In genomic region chr6:34696739-34697543, GRCh38 we compare ENCODE assay signal across 1 cellular context.
A peak's percentile ranks its signal among the peaks of the same experiment; 100 is the strongest.
TF ChIP-seq lines count a peak whose summit lies in the region.

Gene ILRUN (minus strand): TSS chr6:34696767. CDS start chr6:34696603, 164 bp downstream.

TF ChIP-seq in HepG2, 621 proteins besides CTCF, POLR2A, EP300 and RAD21 (continued from another document):
- TF ChIP-seq ASH2L (IDR thresholded peaks at IDR 0.05; ENCODE audit: insufficient read length, low read depth, low read length) (peak; percentile 61), SIX4 (CRISPR knock-in tag; IDR thresholded peaks at IDR 0.05) (no peak), E2F2 (CRISPR knock-in tag; IDR thresholded peaks at IDR 0.05; ENCODE audit: borderline replicate concordance) (no peak), THAP11 (CRISPR knock-in tag; IDR thresholded peaks at IDR 0.05) (peak; percentile 83), ZNF367 (CRISPR knock-in tag; IDR thresholded peaks at IDR 0.05; ENCODE audit: borderline replicate concordance) (no peak; the same call in 1 of the 2 replicates), ZNF737 (CRISPR knock-in tag; IDR thresholded peaks at IDR 0.05; ENCODE audit: borderline replicate concordance) (no peak), RFX3 (CRISPR knock-in tag; IDR thresholded peaks at IDR 0.05) (no peak), PBX3 (CRISPR knock-in tag; IDR thresholded peaks at IDR 0.05; ENCODE audit: borderline replicate concordance) (no peak), GPN1 (CRISPR knock-in tag; IDR thresholded peaks at IDR 0.05; ENCODE audit: borderline replicate concordance) (no peak), NR2F2 (IDR thresholded peaks at IDR 0.05; ENCODE audit: borderline replicate concordance, low read depth) (peak; percentile 30; the same call in 1 of the 2 replicates), ZNF10 (CRISPR knock-in tag; IDR thresholded peaks at IDR 0.05; ENCODE audit: borderline replicate concordance, low read depth) (no peak), ZNF607 (CRISPR knock-in tag; IDR thresholded peaks at IDR 0.05; ENCODE audit: borderline replicate concordance) (peak; percentile 76), ARID2 (CRISPR knock-in tag; IDR thresholded peaks at IDR 0.05; ENCODE audit: borderline replicate concordance) (no peak), NFYB (CRISPR knock-in tag; IDR thresholded peaks at IDR 0.05) (no peak), PAXIP1 (CRISPR knock-in tag; conservative IDR thresholded peaks at IDR 0.05) (peak; percentile 62), YEATS2 (CRISPR knock-in tag; IDR thresholded peaks at IDR 0.05; ENCODE audit: borderline replicate concordance) (peak; percentile 78; the same call in 1 of the 2 replicates), ZMAT3 (CRISPR knock-in tag; conservative IDR thresholded peaks at IDR 0.05) (no peak), ZNF557 (CRISPR knock-in tag; IDR thresholded peaks at IDR 0.05) (no peak), NRL (CRISPR knock-in tag; IDR thresholded peaks at IDR 0.05; ENCODE audit: borderline replicate concordance) (no peak), KAT7 (CRISPR knock-in tag; IDR thresholded peaks at IDR 0.05; ENCODE audit: borderline replicate concordance) (peak; percentile 49; the same call in 1 of the 2 replicates), SMAD3 (CRISPR knock-in tag; IDR thresholded peaks at IDR 0.05) (peak; percentile 83), MEF2D (CRISPR knock-in tag; IDR thresholded peaks at IDR 0.05) (no peak), ZNF264 (CRISPR knock-in tag; IDR thresholded peaks at IDR 0.05) (no peak; the same call in 1 of the 2 replicates), GLI4 (CRISPR knock-in tag; IDR thresholded peaks at IDR 0.05; ENCODE audit: borderline replicate concordance) (no peak), HNRNPK (IDR thresholded peaks at IDR 0.05; ENCODE audit: low read depth, low read length, poor library complexity, severe bottlenecking) (peak; percentile 84), TAF1 (CRISPR knock-in tag; IDR thresholded peaks at IDR 0.05) (no peak; the same call in 1 of the 2 replicates), HCFC1 (IDR thresholded peaks at IDR 0.05; ENCODE audit: low read depth, low read length) (no peak), POLR2G (IDR thresholded peaks at IDR 0.05; ENCODE audit: low read depth, low read length) (peak; percentile 79), MAF1 (CRISPR knock-in tag; IDR thresholded peaks at IDR 0.05; ENCODE audit: borderline replicate concordance) (0 out of 2 replicates have a peak, but pooled peaks have one; percentile 6), BCL6 (CRISPR knock-in tag; IDR thresholded peaks at IDR 0.05) (no peak)
- TF ChIP-seq, protein P1, sequence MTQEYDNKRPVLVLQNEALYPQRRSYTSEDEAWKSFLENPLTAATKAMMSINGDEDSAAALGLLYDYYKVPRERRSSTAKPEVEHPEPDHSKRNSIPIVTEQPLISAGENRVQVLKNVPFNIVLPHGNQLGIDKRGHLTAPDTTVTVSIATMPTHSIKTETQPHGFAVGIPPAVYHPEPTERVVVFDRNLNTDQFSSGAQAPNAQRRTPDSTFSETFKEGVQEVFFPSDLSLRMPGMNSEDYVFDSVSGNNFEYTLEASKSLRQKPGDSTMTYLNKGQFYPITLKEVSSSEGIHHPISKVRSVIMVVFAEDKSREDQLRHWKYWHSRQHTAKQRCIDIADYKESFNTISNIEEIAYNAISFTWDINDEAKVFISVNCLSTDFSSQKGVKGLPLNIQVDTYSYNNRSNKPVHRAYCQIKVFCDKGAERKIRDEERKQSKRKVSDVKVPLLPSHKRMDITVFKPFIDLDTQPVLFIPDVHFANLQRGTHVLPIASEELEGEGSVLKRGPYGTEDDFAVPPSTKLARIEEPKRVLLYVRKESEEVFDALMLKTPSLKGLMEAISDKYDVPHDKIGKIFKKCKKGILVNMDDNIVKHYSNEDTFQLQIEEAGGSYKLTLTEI (CRISPR knock-in tag; conservative IDR thresholded peaks at IDR 0.05): no peak
- TF ChIP-seq, protein P2, sequence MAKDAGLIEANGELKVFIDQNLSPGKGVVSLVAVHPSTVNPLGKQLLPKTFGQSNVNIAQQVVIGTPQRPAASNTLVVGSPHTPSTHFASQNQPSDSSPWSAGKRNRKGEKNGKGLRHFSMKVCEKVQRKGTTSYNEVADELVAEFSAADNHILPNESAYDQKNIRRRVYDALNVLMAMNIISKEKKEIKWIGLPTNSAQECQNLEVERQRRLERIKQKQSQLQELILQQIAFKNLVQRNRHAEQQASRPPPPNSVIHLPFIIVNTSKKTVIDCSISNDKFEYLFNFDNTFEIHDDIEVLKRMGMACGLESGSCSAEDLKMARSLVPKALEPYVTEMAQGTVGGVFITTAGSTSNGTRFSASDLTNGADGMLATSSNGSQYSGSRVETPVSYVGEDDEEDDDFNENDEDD (CRISPR knock-in tag; IDR thresholded peaks at IDR 0.05; ENCODE audit: borderline replicate concordance): no peak; the same call in 1 of the 2 replicates
- TF ChIP-seq, protein P3, sequence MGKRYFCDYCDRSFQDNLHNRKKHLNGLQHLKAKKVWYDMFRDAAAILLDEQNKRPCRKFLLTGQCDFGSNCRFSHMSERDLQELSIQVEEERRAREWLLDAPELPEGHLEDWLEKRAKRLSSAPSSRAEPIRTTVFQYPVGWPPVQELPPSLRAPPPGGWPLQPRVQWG (CRISPR knock-in tag; IDR thresholded peaks at IDR 0.05; ENCODE audit: borderline replicate concordance, low read depth): no peak
